ENCODE assay signal across 23 cellular contexts in genomic region chr1:206721454-206721853, GRCh38. TPM values are rescaled to one million over a fixed set of nuclear protein-coding genes. Genes with fewer than 3 reads are reported as not detected.
DNase-seq lines count a peak whose midpoint lies in the region; ATAC-seq and TF ChIP-seq lines count a peak whose summit lies in the region.
"Had no signal": no experiment of that assay in that cellular context is flagged by ENCODE, and none has a peak within 500 bp of the region (broad histone marks: within the 10 kb centered on the region; RNA-seq: fewer than 3 reads in every experiment).

No MANE protein-coding gene starts in this region.

- POLR2A ChIA-PET in Caco-2 (lab: Charles Lee): no interaction called here

- H3K27me3 ChIP-seq in transverse colon (no peaks in the 10 kb centered on the region), Caco-2 (replicated peaks; ENCODE audit: control insufficient read depth, insufficient read depth, low read length) (no peaks in the 10 kb centered on the region)
- H3K27me3 ChIP-seq: Peyer's patch had no signal

- WGBS in transverse colon (ENCODE audit: low coverage in 1 of 2), 2 donors: 75 to 100% methylated on average over 1 of the region's 1 CpG

- no peaks in the 10 kb centered on the region for H3K27me3 Mint-ChIP-seq in activated naive CD8-positive, alpha-beta T cell treated with anti-CD3 and anti-CD28 coated beads, Interleukin-2, amount 50 U/mL, for 24 hours
- no peaks in the 10 kb centered on the region for H3K27me3 Mint-ChIP-seq in activated naive CD8-positive, alpha-beta T cell treated with anti-CD3 and anti-CD28 coated beads for 36 hours
- H3K27me3 Mint-ChIP-seq in T-helper 17 cell: no peaks in the 10 kb centered on the region
- no peaks in the 10 kb centered on the region for H3K27me3 Mint-ChIP-seq in memory B cell
- H3K27me3 Mint-ChIP-seq in Caco-2 (ENCODE audit: insufficient read depth, unreplicated experiment): no peaks in the 10 kb centered on the region

- H3K4me3 Mint-ChIP-seq in activated naive CD8-positive, alpha-beta T cell treated with anti-CD3 and anti-CD28 coated beads, Interleukin-2, amount 50 U/mL, for 24 hours: no peak overlapping the region
- H3K4me3 Mint-ChIP-seq in activated naive CD8-positive, alpha-beta T cell treated with anti-CD3 and anti-CD28 coated beads for 36 hours: no peak overlapping the region
- H3K4me3 Mint-ChIP-seq in T-helper 17 cell (no peak overlapping the region), memory B cell (no peak overlapping the region), Caco-2 (ENCODE audit: unreplicated experiment) (no peak overlapping the region)
- H3K4me3 Mint-ChIP-seq: CD14-positive monocyte had no signal

- CTCF ChIA-PET in Caco-2 (lab: Charles Lee): no interaction called here

- no peaks in the 10 kb centered on the region for H3K36me3 Mint-ChIP-seq in activated naive CD8-positive, alpha-beta T cell treated with anti-CD3 and anti-CD28 coated beads, Interleukin-2, amount 50 U/mL, for 24 hours (ENCODE audit: low read depth)
- H3K36me3 Mint-ChIP-seq in activated naive CD8-positive, alpha-beta T cell treated with anti-CD3 and anti-CD28 coated beads for 36 hours: no peaks in the 10 kb centered on the region
- H3K36me3 Mint-ChIP-seq in T-helper 17 cell (ENCODE audit: low read depth) (no peaks in the 10 kb centered on the region), memory B cell (peaks cover 2% of the 10 kb centered on the region), Caco-2 (ENCODE audit: insufficient read depth, unreplicated experiment) (peaks cover 5% of the 10 kb centered on the region)

- TF ChIP-seq CTCF in transverse colon (IDR thresholded peaks at IDR 0.05): no peak
- TF ChIP-seq CTCF in Caco-2 (IDR thresholded peaks at IDR 0.05; ENCODE audit: insufficient read depth in 1 of 2, low read depth in 1 of 2, low read length in 1 of 2, severe bottlenecking in 1 of 2, unreplicated experiment in 1 of 2): no peak

- no peak for DNase-seq in activated naive CD8-positive, alpha-beta T cell treated with anti-CD3 and anti-CD28 coated beads, Interleukin-2, amount 50 U/mL, for 24 hours
- DNase-seq in activated naive CD8-positive, alpha-beta T cell treated with anti-CD3 and anti-CD28 coated beads for 36 hours: no peak
- DNase-seq in T-helper 17 cell: no peak
- DNase-seq in memory B cell (ENCODE audit: low spot score in 2 of 2): no peak
- peak; percentile 4 for DNase-seq in transverse colon
- DNase-seq in activated CD8-positive, alpha-beta memory T cell treated with anti-CD3 and anti-CD28 coated beads, Interleukin-2, amount 50 U/mL, for 4 hours: no peak
- DNase-seq in DMS 273 (lab: John Stamatoyannopoulos, UW; ENCODE audit: unreplicated experiment): no peak
- no peak for DNase-seq in Caco-2
- DNase-seq: Calu3, DND-41, GDM1, GM23248, KBM-7, NCI-H1092, NCI-H1694, NCI-H2107, NCI-H345, NCI-H748 treated with DMSO at 0.1 percent for 48 hours, Right ventricle myocardium superior had no signal

- H3K4me1 ChIP-seq in transverse colon: peaks cover 14 to 66% (median 30%) of the 10 kb centered on the region in 4 donors
- peaks cover 21% of the 10 kb centered on the region for H3K4me1 ChIP-seq in Caco-2

- H3K36me3 ChIP-seq in transverse colon: no peaks in the 10 kb centered on the region
- no peaks in the 10 kb centered on the region for H3K36me3 ChIP-seq in Caco-2 (ENCODE audit: control insufficient read depth, insufficient read depth, low read length)
- H3K36me3 ChIP-seq: Peyer's patch had no signal

- ATAC-seq in activated naive CD8-positive, alpha-beta T cell treated with anti-CD3 and anti-CD28 coated beads, Interleukin-2, amount 50 U/mL, for 24 hours: no peak
- no peak for ATAC-seq in T-helper 17 cell
- no peak for ATAC-seq in memory B cell (ENCODE audit: low read depth)

- H3K4me3 ChIP-seq in transverse colon: no peak overlapping the region
- no peak overlapping the region for H3K4me3 ChIP-seq in Caco-2 (ENCODE audit: low read depth, low read length)
- H3K4me3 ChIP-seq: GM23248, Peyer's patch had no signal

- no peak for TF ChIP-seq POLR2A in transverse colon (IDR thresholded peaks at IDR 0.05)

- TF ChIP-seq EP300 in transverse colon (IDR thresholded peaks at IDR 0.05; ENCODE audit: low read depth): no peak

- H3K27ac ChIP-seq in transverse colon: no peak overlapping the region
- H3K27ac ChIP-seq: GM23248, HL-60, Peyer's patch had no signal

- BruUV-seq in Caco-2 (replicated peaks; lab: Mats Ljungman, UMichigan): no TSS peak

- intact Hi-C loops in transverse colon (cut with DNase I; ENCODE audit: low total_unique reads): no loop called here
- intact Hi-C loops in Caco-2 (cut with micrococcal nuclease; ENCODE audit: unreplicated experiment): loop anchor here (5.0 kb wide), 1 partner anchor 89 kb away; no protein-coding TSS in a partner anchor

- no peaks in the 10 kb centered on the region for H3K9me3 ChIP-seq in T-helper 17 cell (ENCODE audit: control insufficient read depth, low read length, poor library complexity, severe bottlenecking)
- no peaks in the 10 kb centered on the region for H3K9me3 ChIP-seq in transverse colon
- no peaks in the 10 kb centered on the region for H3K9me3 ChIP-seq in Caco-2
- H3K9me3 ChIP-seq: Peyer's patch had no signal

- H3K4me1 Mint-ChIP-seq in activated naive CD8-positive, alpha-beta T cell treated with anti-CD3 and anti-CD28 coated beads, Interleukin-2, amount 50 U/mL, for 24 hours: peaks cover 78% of the 10 kb centered on the region
- H3K4me1 Mint-ChIP-seq in activated naive CD8-positive, alpha-beta T cell treated with anti-CD3 and anti-CD28 coated beads for 36 hours: peaks cover 57% of the 10 kb centered on the region
- peaks cover 63% of the 10 kb centered on the region for H3K4me1 Mint-ChIP-seq in T-helper 17 cell
- peaks cover 63% of the 10 kb centered on the region for H3K4me1 Mint-ChIP-seq in memory B cell
- H3K4me1 Mint-ChIP-seq in Caco-2 (ENCODE audit: low read depth, unreplicated experiment): peaks cover 31% of the 10 kb centered on the region

- in situ Hi-C loops in transverse colon (cut with MboI; ENCODE audit: low pct_ligation_motif_present in 1 of 4, low pct_unique_long_range_greater_than_20kb in 1 of 4, low sequenced_read_pairs in 3 of 4): loop anchor here in 1 of 4 donors (10.0 kb wide), 1 partner anchor 263 kb away; no protein-coding TSS in a partner anchor

- peak overlapping the region; percentile 16 for H3K27ac Mint-ChIP-seq in activated naive CD8-positive, alpha-beta T cell treated with anti-CD3 and anti-CD28 coated beads, Interleukin-2, amount 50 U/mL, for 24 hours
- no peak overlapping the region for H3K27ac Mint-ChIP-seq in activated naive CD8-positive, alpha-beta T cell treated with anti-CD3 and anti-CD28 coated beads for 36 hours
- peak overlapping the region; percentile 39 for H3K27ac Mint-ChIP-seq in T-helper 17 cell
- H3K27ac Mint-ChIP-seq in memory B cell: peak overlapping the region; percentile 79
- H3K27ac Mint-ChIP-seq in Caco-2 (ENCODE audit: unreplicated experiment): no peak overlapping the region

- H3K9me3 Mint-ChIP-seq in activated naive CD8-positive, alpha-beta T cell treated with anti-CD3 and anti-CD28 coated beads, Interleukin-2, amount 50 U/mL, for 24 hours: no peaks in the 10 kb centered on the region
- no peaks in the 10 kb centered on the region for H3K9me3 Mint-ChIP-seq in activated naive CD8-positive, alpha-beta T cell treated with anti-CD3 and anti-CD28 coated beads for 36 hours
- H3K9me3 Mint-ChIP-seq in memory B cell (no peaks in the 10 kb centered on the region), Caco-2 (ENCODE audit: unreplicated experiment) (no peaks in the 10 kb centered on the region)
- H3K9me3 Mint-ChIP-seq: CD14-positive monocyte had no signal

RNA-seq across cellular contexts. Expression of gene MAPKAPK2, which starts 36.7 kb away (rescaled TPM):
- total RNA-seq in activated naive CD8-positive, alpha-beta T cell treated with anti-CD3 and anti-CD28 coated beads for 36 hours: 10 to 100 TPM; 53.5 to 57.8 TPM
- total RNA-seq in T-helper 17 cell: 100 to 1,000 TPM; 181 to 182 TPM
- 10 to 100 TPM; 47.0 to 74.8 (median 52.2) TPM for total RNA-seq in transverse colon
- total RNA-seq in Caco-2 (2022): 88.2 and 96.8 TPM in 2 replicates

RNA-seq across cellular contexts. Expression of gene IL19, which starts 49.1 kb away (rescaled TPM):
- total RNA-seq in activated naive CD8-positive, alpha-beta T cell treated with anti-CD3 and anti-CD28 coated beads for 36 hours: not detected
- total RNA-seq in T-helper 17 cell (not detected), transverse colon (not detected), Caco-2 (2022) (not detected in 2 replicates)
- total RNA-seq: A172, Calu3, GM23248, Peyer's patch, Right ventricle myocardium superior had no signal

RNA-seq across cellular contexts. Expression of gene IL10, which starts 50.8 kb away (rescaled TPM):
- not detected for total RNA-seq in activated naive CD8-positive, alpha-beta T cell treated with anti-CD3 and anti-CD28 coated beads for 36 hours
- total RNA-seq in T-helper 17 cell: under 1 TPM; 0.20 to 0.76 TPM
- total RNA-seq in transverse colon: 1 to 10 TPM in 2 of 4 donors, not detected in 2; 1.6 to 4.4 TPM
- total RNA-seq in Caco-2 (2022): not detected in 2 replicates
- total RNA-seq: A172, Calu3, GM23248 had no signal

Comparison
In these comparisons a context has a peak if more than half of its experiments do, and no peak if none do; other contexts are left out.
1. H3K27ac Mint-ChIP-seq: peak in activated naive CD8-positive, alpha-beta T cell treated with anti-CD3 and anti-CD28 coated beads, Interleukin-2, amount 50 U/mL, for 24 hours (single experiment), T-helper 17 cell (single experiment) and memory B cell (single experiment); none in activated naive CD8-positive, alpha-beta T cell treated with anti-CD3 and anti-CD28 coated beads for 36 hours (single experiment) and Caco-2 (single experiment).